ENCODE assay signal across 23 cellular contexts in the genomic region with DNA sequence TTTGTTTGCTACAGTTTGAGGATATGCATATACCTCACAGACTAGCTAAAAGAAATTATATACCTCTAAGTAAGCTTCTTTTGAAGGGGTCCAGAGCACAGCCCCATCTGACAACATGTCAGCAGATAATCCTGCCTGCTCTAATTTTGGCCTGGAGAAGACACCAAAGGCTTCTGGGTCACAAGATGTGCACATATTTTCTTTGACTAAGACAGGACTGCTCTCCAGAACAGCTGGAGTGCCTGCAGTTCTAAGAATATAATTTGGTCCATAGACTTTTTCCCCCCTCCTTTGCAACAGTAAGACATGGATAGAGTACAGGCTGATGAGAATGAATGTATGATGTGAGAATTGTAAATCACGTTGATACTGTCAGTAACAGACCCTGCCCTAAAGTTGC.
DNase-seq lines count a peak whose midpoint lies in the region; ATAC-seq and TF ChIP-seq lines count a peak whose summit lies in the region.
"Had no signal": no experiment of that assay in that cellular context is flagged by ENCODE, and none has a peak within 500 bp of the region (broad histone marks: within the 10 kb centered on the region; RNA-seq: fewer than 3 reads in every experiment).

No MANE protein-coding gene starts in this region.

- H3K4me3 ChIP-seq in cardiac muscle cell (no peak overlapping the region), retinal pigment epithelial cell (ENCODE audit: low read length) (peak overlapping the region; percentile 1), H7 (ENCODE audit: insufficient read depth, low read depth, low read length) (no peak overlapping the region)
- H3K4me3 ChIP-seq: GM23338, left lung, spleen had no signal

- intact Hi-C loops in left ventricle myocardium superior (cut with micrococcal nuclease): no loop called here

- POLR2A ChIA-PET in GM10248 (lab: Yijun Ruan, JAX): no interaction called here

- CTCF ChIA-PET in GM10248 (lab: Yijun Ruan, JAX): interaction anchor here (1.1 kb wide), 1 partner anchor 22 kb away, joined by 4 read pairs; no protein-coding TSS in a partner anchor

- H3K4me1 ChIP-seq in cardiac muscle cell (ENCODE audit: low read depth): peaks cover 17% of the 10 kb centered on the region

- no peak for TF ChIP-seq CTCF in cardiac muscle cell (IDR thresholded peaks at IDR 0.05; ENCODE audit: low read depth, low read length)
- TF ChIP-seq CTCF in retinal pigment epithelial cell (conservative IDR thresholded peaks at IDR 0.05; ENCODE audit: low read depth, low read length): no peak
- no peak for TF ChIP-seq CTCF in GM10248 (IDR thresholded peaks at IDR 0.05; ENCODE audit: control extremely low read depth, extremely low read depth, low read depth, missing control alignments)

- H3K27me3 ChIP-seq in cardiac muscle cell: no peaks in the 10 kb centered on the region
- H3K27me3 ChIP-seq in layer of hippocampus (ENCODE audit: control insufficient read depth, insufficient read depth, low read length): no peaks in the 10 kb centered on the region
- no peaks in the 10 kb centered on the region for H3K27me3 ChIP-seq in H7 (ENCODE audit: control insufficient read depth, insufficient read depth, low read length)
- H3K27me3 ChIP-seq: heart right ventricle, left lung had no signal

- H3K27ac ChIP-seq in cardiac muscle cell (peak overlapping the region; percentile 71), layer of hippocampus (ENCODE audit: low read depth, low read length) (peak overlapping the region; percentile 80)
- H3K27ac ChIP-seq: left lung had no signal

- DNase-seq in cardiac muscle cell (ENCODE audit: low read depth in 1 of 2, low spot score in 1 of 2) (no peak), left ventricle myocardium superior (no peak), retinal pigment epithelial cell (ENCODE audit: low read depth) (no peak), H7 (no peak), GM10248 (ENCODE audit: extremely low spot score) (no peak)
- DNase-seq: activated CD8-positive, alpha-beta memory T cell treated with anti-CD3 and anti-CD28 coated beads, Interleukin-2, amount 50 U/mL, for 48 hours; AML-193; CD4-positive, alpha-beta memory T cell; KBM-7; SHP77 treated with DMSO at 0.1 percent for 48 hours; spleen; stimulated activated naive B cell treated with anti-CD40 and anti-IgM and Interleukin-4, amounts not matched to agents 10 μg/mL and 1 μg/mL and 100 μg/mL, for 72 hours had no signal

- no peaks in the 10 kb centered on the region for H3K9me3 ChIP-seq in cardiac muscle cell (ENCODE audit: low read depth)
- H3K9me3 ChIP-seq: heart right ventricle, left lung, spleen had no signal

- H3K36me3 ChIP-seq in cardiac muscle cell (no peaks in the 10 kb centered on the region), H7 (replicated peaks; ENCODE audit: control insufficient read depth, insufficient read depth, low read length) (no peaks in the 10 kb centered on the region)
- H3K36me3 ChIP-seq: heart right ventricle, left lung, spleen had no signal

- ATAC-seq in left ventricle myocardium superior (no peak), HG03097 (IDR thresholded peaks at IDR 0.05; ENCODE audit: low FRiP score, unreplicated experiment) (no peak), GM18520 (IDR thresholded peaks at IDR 0.05; ENCODE audit: unreplicated experiment) (no peak)
- ATAC-seq: activated CD4-positive, CD25-positive, alpha-beta regulatory T cell treated with anti-CD3 and anti-CD28 coated beads, Interleukin-2, amount 50 U/mL, for 24 hours; activated naive CD4-positive, alpha-beta T cell treated with anti-CD3 and anti-CD28 coated beads, Interleukin-2, amount 50 U/mL, for 72 hours; activated T-helper 17 cell treated with anti-CD3 and anti-CD28 coated beads, Interleukin-2, amount 50 U/mL, for 72 hours; Panc1; stimulated activated naive B cell treated with anti-CD40 and anti-IgM and Interleukin-4, amounts not matched to agents 10 μg/mL and 1 μg/mL and 100 μg/mL, for 72 hours; T-cell had no signal
